Comparison of ENCODE assay signal across 1 cellular context in genomic region chr11:86548278-86548917, GRCh38.
TF ChIP-seq lines count a peak whose summit lies in the region.

No MANE protein-coding gene starts in this region.

TF ChIP-seq in GM23338, 12 proteins besides CTCF, POLR2A, EP300 and RAD21 (continued from another document):
- TF ChIP-seq REST (IDR thresholded peaks at IDR 0.05; ENCODE audit: unreplicated experiment) (no peak), EZH2 (IDR thresholded peaks at IDR 0.05; ENCODE audit: low read depth, unreplicated experiment) (no peak), ZNF331 (CRISPR knock-in tag; IDR thresholded peaks at IDR 0.05; ENCODE audit: low read depth) (no peak), CREB1 (CRISPR knock-in tag; IDR thresholded peaks at IDR 0.05; ENCODE audit: low read depth) (no peak)
TF ChIP-seq in GM23338: peak in this region for 0.
